Comparison of ENCODE assay signal across 8 cellular contexts in genomic region chr5:21024966-21025365, GRCh38.
"Had no signal": no experiment of that assay in that cellular context is flagged by ENCODE, and none has a peak within 500 bp of the region (broad histone marks: within the 10 kb centered on the region; RNA-seq: fewer than 3 reads in every experiment).

No MANE protein-coding gene starts in this region.

- H3K36me3 ChIP-seq: HAP-1 had no signal

- H3K9me3 ChIP-seq: HAP-1 had no signal

- H3K4me3 ChIP-seq: GM23248, HAP-1 had no signal

- H3K27ac Mint-ChIP-seq: HFFc6, IgD-negative memory B cell had no signal

- H3K27me3 Mint-ChIP-seq: IgD-negative memory B cell had no signal

- H3K36me3 Mint-ChIP-seq: IgD-negative memory B cell had no signal

- DNase-seq: GM23248, GOT3, H7, HFFc6 had no signal

- FAIRE-seq: HepG2 had no signal

- H2AFZ ChIP-seq: GM23248 had no signal

- H3K9ac ChIP-seq: GM23248 had no signal

- H3K27ac ChIP-seq: GM23248, HL-60 had no signal

- H3K4me3 Mint-ChIP-seq: HFFc6, IgD-negative memory B cell had no signal

- H3K4me1 ChIP-seq: HAP-1 had no signal
